Comparison of ENCODE assay signal across 20 cellular contexts in the genomic region with DNA sequence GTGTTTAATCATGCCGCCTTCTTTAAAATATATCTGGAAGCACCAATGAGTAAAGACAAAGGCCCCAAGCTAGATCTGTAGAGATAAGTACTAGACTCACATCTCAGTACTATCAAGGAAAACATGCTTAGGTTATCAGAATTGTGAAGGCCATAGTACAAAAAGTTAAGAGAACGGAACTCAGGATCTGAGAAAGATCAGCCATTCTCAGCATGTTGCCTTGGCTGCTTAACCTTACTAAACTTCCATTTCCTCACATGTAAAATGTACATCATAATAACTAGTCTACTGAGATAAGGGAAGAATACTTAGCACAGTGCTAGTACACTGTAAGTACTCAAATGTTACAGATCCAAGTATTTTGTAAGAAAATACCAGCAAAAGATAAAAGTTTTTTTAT. TPM values are rescaled to one million over a fixed set of nuclear protein-coding genes. Genes with fewer than 3 reads are reported as not detected.
DNase-seq lines count a peak whose midpoint lies in the region; ATAC-seq, FAIRE-seq and TF ChIP-seq lines count a peak whose summit lies in the region.
"Had no signal": no experiment of that assay in that cellular context is flagged by ENCODE, and none has a peak within 500 bp of the region (broad histone marks: within the 10 kb centered on the region; RNA-seq: fewer than 3 reads in every experiment).

No MANE protein-coding gene starts in this region.

- SMC1A ChIA-PET in GM12878 (lab: Charles Lee; ENCODE audit: uncharacterized antibody, unreplicated experiment), result no interaction called here

- RAD21 ChIA-PET in GM12878 (lab: Charles Lee; ENCODE audit: unreplicated experiment), result no interaction called here

- no peaks in the 10 kb centered on the region for H3K9me3 ChIP-seq in CD4-positive, alpha-beta T cell (ENCODE audit: control insufficient read depth, low read length)
- H3K9me3 ChIP-seq in GM12878 (replicated peaks; ENCODE audit: control insufficient read depth, insufficient read depth, low read length), result no peaks in the 10 kb centered on the region

- no peaks in the 10 kb centered on the region for H3K79me2 ChIP-seq in GM12878 (ENCODE audit: control insufficient read depth, insufficient read depth, low read length)

- peaks cover 25% of the 10 kb centered on the region for H3K36me3 Mint-ChIP-seq in activated CD8-positive, alpha-beta T cell treated with anti-CD3 and anti-CD28 coated beads for 36 hours (ENCODE audit: low read depth)
- H3K36me3 Mint-ChIP-seq in activated CD8-positive, alpha-beta T cell treated with anti-CD3 and anti-CD28 coated beads, Interleukin-2, amount 10 ng/mL, durations not matched to agents 7 days and 5 days (ENCODE audit: low read depth), result peaks cover 38% of the 10 kb centered on the region
- H3K36me3 Mint-ChIP-seq in CD4-positive, alpha-beta T cell (ENCODE audit: low read depth), result peaks cover 88% of the 10 kb centered on the region
- H3K36me3 Mint-ChIP-seq in nephron progenitor cell (ENCODE audit: low read depth), result peaks cover 26% of the 10 kb centered on the region

- POLR2A ChIA-PET in activated CD8-positive, alpha-beta T cell treated with anti-CD3 and anti-CD28 coated beads for 36 hours (lab: Charles Lee), result interaction anchor here (1.1 kb wide), 1 partner anchor 70 kb away, joined by 3 read pairs; the partner anchor contains the start of gene FXR1
- POLR2A ChIA-PET in activated CD8-positive, alpha-beta T cell treated with anti-CD3 and anti-CD28 coated beads, Interleukin-2, amount 10 ng/mL, durations not matched to agents 7 days and 5 days (lab: Charles Lee), result no interaction called here
- POLR2A ChIA-PET in CD4-positive, alpha-beta T cell (lab: Charles Lee), result no interaction called here
- POLR2A ChIA-PET in GM12878 (lab: Charles Lee), result no interaction called here

- in situ Hi-C loops in GM12878 (cut with MboI), result no loop called here

- no peak for TF ChIP-seq RAD21 in GM12878 (IDR thresholded peaks at IDR 0.05; ENCODE audit: insufficient read depth, low read depth, low read length)

- no peak overlapping the region for H3K4me2 ChIP-seq in GM12878 (ENCODE audit: control insufficient read depth, insufficient read depth)

- no peak for ATAC-seq in activated CD8-positive, alpha-beta T cell treated with anti-CD3 and anti-CD28 coated beads for 36 hours
- ATAC-seq in activated CD8-positive, alpha-beta T cell treated with anti-CD3 and anti-CD28 coated beads, Interleukin-2, amount 10 ng/mL, durations not matched to agents 7 days and 5 days, result no peak
- no peak for ATAC-seq in CD4-positive, alpha-beta T cell (ENCODE audit: poor library complexity)
- no peak for ATAC-seq in GM12878
- ATAC-seq: activated T-cell treated with anti-CD3 and anti-CD28 coated beads, Interleukin-2, amount 50 U/mL, for 4 hours; left lobe of liver; Right ventricle myocardium inferior had no signal

- no peak for TF ChIP-seq CTCF in activated CD8-positive, alpha-beta T cell treated with anti-CD3 and anti-CD28 coated beads for 36 hours (IDR thresholded peaks at IDR 0.05)
- no peak for TF ChIP-seq CTCF in CD4-positive, alpha-beta T cell (IDR thresholded peaks at IDR 0.05)
- TF ChIP-seq CTCF in GM12878 (IDR thresholded peaks at IDR 0.05 in 2 of 3, conservative IDR thresholded peaks at IDR 0.05 in 1 of 3; ENCODE audit: control insufficient read depth in 2 of 3, extremely low read depth in 1 of 3, insufficient read depth in 1 of 3, low read depth in 3 of 3, low read length in 3 of 3) (no peak), nephron progenitor cell (IDR thresholded peaks at IDR 0.05) (no peak)

- H3K4me1 ChIP-seq in GM12878 (ENCODE audit: control insufficient read depth, insufficient read depth, low read length), result no peaks in the 10 kb centered on the region

- intact Hi-C loops in activated CD8-positive, alpha-beta T cell treated with anti-CD3 and anti-CD28 coated beads for 36 hours (cut with micrococcal nuclease), result loop anchor here (10.0 kb wide), 1 partner anchor 377 kb away; the partner anchor contains the start of gene TTC14
- intact Hi-C loops in CD4-positive, alpha-beta T cell (cut with DNase I, micrococcal nuclease), result no loop called here
- intact Hi-C loops in GM12878 (cut with micrococcal nuclease; ENCODE audit: unreplicated experiment), result no loop called here

- H2AFZ ChIP-seq in GM12878 (ENCODE audit: control insufficient read depth, low read depth, low read length), result no peak overlapping the region

- no peak for TF ChIP-seq POLR2A in GM12878 (IDR thresholded peaks at IDR 0.05; ENCODE audit: low read depth, low read length)

- FAIRE-seq in GM12878 (lab: Jason Lieb, UNC) (no peak), frontal cortex (lab: Jason Lieb, UNC) (no peak)

- H3K4me1 Mint-ChIP-seq in activated CD8-positive, alpha-beta T cell treated with anti-CD3 and anti-CD28 coated beads for 36 hours (ENCODE audit: low read depth), result peaks cover 17% of the 10 kb centered on the region
- peaks cover 3% of the 10 kb centered on the region for H3K4me1 Mint-ChIP-seq in activated CD8-positive, alpha-beta T cell treated with anti-CD3 and anti-CD28 coated beads, Interleukin-2, amount 10 ng/mL, durations not matched to agents 7 days and 5 days (ENCODE audit: low read depth)
- H3K4me1 Mint-ChIP-seq in CD4-positive, alpha-beta T cell (ENCODE audit: low read depth), result peaks cover 21% of the 10 kb centered on the region
- H3K4me1 Mint-ChIP-seq in nephron progenitor cell, result peaks cover 1% of the 10 kb centered on the region

- no peak overlapping the region for H3K4me3 Mint-ChIP-seq in activated CD8-positive, alpha-beta T cell treated with anti-CD3 and anti-CD28 coated beads for 36 hours
- H3K4me3 Mint-ChIP-seq in activated CD8-positive, alpha-beta T cell treated with anti-CD3 and anti-CD28 coated beads, Interleukin-2, amount 10 ng/mL, durations not matched to agents 7 days and 5 days, result no peak overlapping the region
- H3K4me3 Mint-ChIP-seq in CD4-positive, alpha-beta T cell, result no peak overlapping the region
- no peak overlapping the region for H3K4me3 Mint-ChIP-seq in nephron progenitor cell
- H3K4me3 Mint-ChIP-seq: activated T-cell treated with anti-CD3 and anti-CD28 coated beads, Interleukin-2, amount 50 U/mL, for 4 hours had no signal

- H3K4me3 ChIP-seq in GM12878, result no peak overlapping the region

- H3K27ac ChIP-seq in CD4-positive, alpha-beta T cell (ENCODE audit: low read depth, low read length), result no peak overlapping the region
- no peak overlapping the region for H3K27ac ChIP-seq in GM12878 (ENCODE audit: control insufficient read depth, insufficient read depth)
- H3K27ac ChIP-seq: epithelial cell of prostate had no signal

- H3K9ac ChIP-seq in GM12878 (ENCODE audit: control insufficient read depth, insufficient read depth, low read length), result no peak overlapping the region

- no peaks in the 10 kb centered on the region for H3K27me3 ChIP-seq in CD4-positive, alpha-beta T cell (ENCODE audit: control insufficient read depth, insufficient read depth, low read length)
- H3K27me3 ChIP-seq in GM12878 (replicated peaks in 1 of 2; ENCODE audit: control insufficient read depth in 2 of 2, insufficient read depth in 2 of 2, low read length in 1 of 2), result no peaks in the 10 kb centered on the region

- CTCF ChIA-PET in activated CD8-positive, alpha-beta T cell treated with anti-CD3 and anti-CD28 coated beads for 36 hours (lab: Charles Lee), result interaction anchor here (0.8 kb wide), 1 partner anchor 20 kb away, joined by 3 read pairs; no protein-coding TSS in a partner anchor
- CTCF ChIA-PET in activated CD8-positive, alpha-beta T cell treated with anti-CD3 and anti-CD28 coated beads, Interleukin-2, amount 10 ng/mL, durations not matched to agents 7 days and 5 days (lab: Charles Lee), result no interaction called here
- CTCF ChIA-PET in CD4-positive, alpha-beta T cell (lab: Charles Lee), result interaction anchor here (1.5 kb wide), 1 partner anchor 70 kb away, joined by 3 read pairs; no protein-coding TSS in a partner anchor
- CTCF ChIA-PET in GM12878 (lab: Yijun Ruan, JAX), result no interaction called here

- no peak for TF ChIP-seq EP300 in GM12878 (IDR thresholded peaks at IDR 0.05; ENCODE audit: borderline replicate concordance in 1 of 2, control insufficient read depth in 1 of 2, low read depth in 2 of 2, low read length in 2 of 2)

- H3K27ac Mint-ChIP-seq in activated CD8-positive, alpha-beta T cell treated with anti-CD3 and anti-CD28 coated beads for 36 hours, result peak overlapping the region; percentile 41
- no peak overlapping the region for H3K27ac Mint-ChIP-seq in activated CD8-positive, alpha-beta T cell treated with anti-CD3 and anti-CD28 coated beads, Interleukin-2, amount 10 ng/mL, durations not matched to agents 7 days and 5 days
- peak overlapping the region; percentile 45 for H3K27ac Mint-ChIP-seq in CD4-positive, alpha-beta T cell
- peak overlapping the region; percentile 74 for H3K27ac Mint-ChIP-seq in nephron progenitor cell

- no TSS peak for BruUV-seq in GM12878 (replicated peaks; lab: Mats Ljungman, UMichigan)

- no peaks in the 10 kb centered on the region for H3K36me3 ChIP-seq in GM12878 (ENCODE audit: control insufficient read depth in 2 of 2, insufficient read depth in 2 of 2, low read length in 1 of 2)

- no peak for DNase-seq in activated CD8-positive, alpha-beta T cell treated with anti-CD3 and anti-CD28 coated beads for 36 hours
- DNase-seq in activated CD8-positive, alpha-beta T cell treated with anti-CD3 and anti-CD28 coated beads, Interleukin-2, amount 10 ng/mL, durations not matched to agents 7 days and 5 days, result no peak
- DNase-seq in CD4-positive, alpha-beta T cell, result no peak
- DNase-seq in GM12878 (ENCODE audit: low read depth, low spot score), result no peak
- DNase-seq in nephron progenitor cell, result no peak
- no peak for DNase-seq in frontal cortex (ENCODE audit: low spot score in 2 of 2)
- DNase-seq in GM19238 (ENCODE audit: insufficient read length, low spot score), result no peak
- no peak for DNase-seq in NOMO-1 treated with DMSO at 0.1 percent for 48 hours (lab: John Stamatoyannopoulos, UW; ENCODE audit: unreplicated experiment)
- DNase-seq: activated T-cell treated with anti-CD3 and anti-CD28 coated beads, Interleukin-2, amount 50 U/mL, for 4 hours; GDM1; KBM-7; MM.1S; NCI-H1436; NCI-H446 treated with DMSO at 0.1 percent for 48 hours; posterior cingulate gyrus; T1000; trophoblast cell had no signal

- no peaks in the 10 kb centered on the region for H4K20me1 ChIP-seq in GM12878 (ENCODE audit: control insufficient read depth, insufficient read depth)

- no peaks in the 10 kb centered on the region for H3K27me3 Mint-ChIP-seq in activated CD8-positive, alpha-beta T cell treated with anti-CD3 and anti-CD28 coated beads for 36 hours
- H3K27me3 Mint-ChIP-seq in activated CD8-positive, alpha-beta T cell treated with anti-CD3 and anti-CD28 coated beads, Interleukin-2, amount 10 ng/mL, durations not matched to agents 7 days and 5 days (ENCODE audit: low read depth), result no peaks in the 10 kb centered on the region
- H3K27me3 Mint-ChIP-seq in CD4-positive, alpha-beta T cell, result no peaks in the 10 kb centered on the region
- no peaks in the 10 kb centered on the region for H3K27me3 Mint-ChIP-seq in nephron progenitor cell (ENCODE audit: low read depth, poor library complexity)

- no peaks in the 10 kb centered on the region for H3K9me3 Mint-ChIP-seq in activated CD8-positive, alpha-beta T cell treated with anti-CD3 and anti-CD28 coated beads for 36 hours
- no peaks in the 10 kb centered on the region for H3K9me3 Mint-ChIP-seq in activated CD8-positive, alpha-beta T cell treated with anti-CD3 and anti-CD28 coated beads, Interleukin-2, amount 10 ng/mL, durations not matched to agents 7 days and 5 days (ENCODE audit: insufficient read depth)
- H3K9me3 Mint-ChIP-seq in CD4-positive, alpha-beta T cell, result no peaks in the 10 kb centered on the region
- H3K9me3 Mint-ChIP-seq in nephron progenitor cell, result no peaks in the 10 kb centered on the region
- H3K9me3 Mint-ChIP-seq: activated T-cell treated with anti-CD3 and anti-CD28 coated beads, Interleukin-2, amount 50 U/mL, for 4 hours had no signal

- 100% methylated on average over 2 of the region's 2 CpGs for WGBS in GM12878 (ENCODE audit: insufficient coverage, insufficient replicate concordance, low lambda C conversion rate, missing lambda C conversion rate)

RNA-seq across cellular contexts. Expression of gene DNAJC19, which starts 7.6 kb away (rescaled TPM):
- total RNA-seq in activated CD8-positive, alpha-beta T cell treated with anti-CD3 and anti-CD28 coated beads for 36 hours, result 10 to 100 TPM; 67.6 to 69.3 TPM
- total RNA-seq in activated CD8-positive, alpha-beta T cell treated with anti-CD3 and anti-CD28 coated beads, Interleukin-2, amount 10 ng/mL, durations not matched to agents 7 days and 5 days, result 10 to 100 TPM; 49.1 to 56.6 TPM
- total RNA-seq in CD4-positive, alpha-beta T cell, result 10 to 100 TPM; 28.7 to 40.2 TPM
- 97.8 and 107 TPM in 2 replicates for total RNA-seq in GM12878 (2013; cell fraction: nucleolus; rRNA removed)
- total RNA-seq in GM12878 (2014; rRNA removed) (45.4 and 45.5 TPM in 2 replicates), GM12878 (2014; rRNA removed; fragmentation: Illumina TruSeq; extraction: Trizol) (25.2 and 29.8 TPM in 2 replicates), GM12878 (2021) (47.5 and 49.9 TPM in 2 replicates), frontal cortex (39.9 TPM)
- 39.0 TPM for polyA plus RNA-seq in GM12878 (2011; ENCODE audit: low read depth)
- polyA plus RNA-seq in GM12878 (2011; rRNA removed) (56.7 and 73.4 TPM in 2 replicates), GM12878 (2014; fragmentation: Illumina TruSeq; extraction: Trizol) (22.7 and 37.0 TPM in 2 replicates), GM12878 (2014; fragmentation: Nextera tagmentation; extraction: Ambion mirVana) (10 to 100 TPM; 52.7 to 70.7 TPM), GM12878 (2014; rRNA removed) (45.3 and 47.0 TPM in 2 replicates), GM12878 (2016; fragmentation: Nextera tagmentation; extraction: Ambion mirVana) (100 to 1,000 TPM; 120 to 136 TPM)
- polyA plus RNA-seq in GM12878 (2011; cell fraction: cytosol; rRNA removed), result 40.6 and 56.3 TPM in 2 replicates
- 35.9 and 36.5 TPM in 2 replicates for polyA plus RNA-seq in GM12878 (2011; cell fraction: nucleus; rRNA removed)
- 47.8 and 75.5 TPM in 2 replicates for polyA plus RNA-seq in GM12878 (2012)
- polyA minus RNA-seq in GM12878 (2011; rRNA and poly(A)+ RNA removed), result 22.4 and 30.3 TPM in 2 replicates
- polyA minus RNA-seq in GM12878 (2011; cell fraction: cytosol; rRNA and poly(A)+ RNA removed), result 5.8 and 9.5 TPM in 2 replicates
- 20.8 and 25.5 TPM in 2 replicates for polyA minus RNA-seq in GM12878 (2011; cell fraction: nucleus; rRNA and poly(A)+ RNA removed)

Comparison
In these comparisons a context has a peak if more than half of its experiments do, and no peak if none do; other contexts are left out.
1. CTCF ChIA-PET loops: an anchor here in activated CD8-positive, alpha-beta T cell treated with anti-CD3 and anti-CD28 coated beads for 36 hours (0.8 kb wide) and CD4-positive, alpha-beta T cell (1.5 kb wide); none called in activated CD8-positive, alpha-beta T cell treated with anti-CD3 and anti-CD28 coated beads, Interleukin-2, amount 10 ng/mL, durations not matched to agents 7 days and 5 days and GM12878.